Comparison of ENCODE assay signal across 9 cellular contexts in the genomic region with DNA sequence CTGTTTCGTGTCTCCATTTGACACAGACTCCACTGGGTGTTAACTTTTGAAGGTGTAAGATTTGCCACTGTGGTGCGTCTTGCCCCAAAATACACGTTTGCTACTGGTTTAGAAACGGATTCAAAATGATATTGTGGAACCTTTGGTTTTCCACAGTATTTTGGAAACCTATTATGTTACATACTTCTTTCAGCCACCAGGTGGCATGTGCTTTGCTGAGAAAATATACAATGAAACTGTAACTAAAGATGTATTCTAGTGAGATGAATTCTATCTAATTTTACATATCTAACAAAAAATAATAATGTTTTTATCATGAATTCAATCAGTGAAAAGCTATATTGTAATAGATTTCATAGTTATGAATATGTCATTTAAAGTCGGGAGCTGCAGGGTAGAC. TPM values are rescaled to one million over a fixed set of nuclear protein-coding genes. Genes with fewer than 3 reads are reported as not detected.
DNase-seq lines count a peak whose midpoint lies in the region; ATAC-seq and TF ChIP-seq lines count a peak whose summit lies in the region.
"Had no signal": no experiment of that assay in that cellular context is flagged by ENCODE, and none has a peak within 500 bp of the region (broad histone marks: within the 10 kb centered on the region; RNA-seq: fewer than 3 reads in every experiment).

No MANE protein-coding gene starts in this region.

- H3K4me1 ChIP-seq in mesenchymal stem cell (ENCODE audit: control insufficient read depth, insufficient read depth, low read depth, low read length) (no peaks in the 10 kb centered on the region), thyroid gland (no peaks in the 10 kb centered on the region)

- H3K4ac ChIP-seq in mesenchymal stem cell (ENCODE audit: low read depth in 1 of 2, low read length in 2 of 2) = no peak overlapping the region

- H4K8ac ChIP-seq in mesenchymal stem cell (ENCODE audit: low read length) = no peak overlapping the region

- no peaks in the 10 kb centered on the region for H3K9me3 ChIP-seq in mesenchymal stem cell (ENCODE audit: control insufficient read depth, low read length)
- H3K9me3 ChIP-seq in thyroid gland = no peaks in the 10 kb centered on the region

- H3K27ac ChIP-seq in mesenchymal stem cell (ENCODE audit: low read length, poor library complexity, severe bottlenecking) (no peak overlapping the region), thyroid gland (no peak overlapping the region)

- no peak overlapping the region for H2BK5ac ChIP-seq in mesenchymal stem cell (ENCODE audit: low read depth, low read length, poor library complexity, severe bottlenecking)

- no peak overlapping the region for H2AFZ ChIP-seq in mesenchymal stem cell (ENCODE audit: low read depth, low read length)

- no peak overlapping the region for H3K18ac ChIP-seq in mesenchymal stem cell (ENCODE audit: low read depth in 1 of 2, low read length in 2 of 2)

- ATAC-seq in HG03342 (IDR thresholded peaks at IDR 0.05; ENCODE audit: unreplicated experiment) = peak; percentile 69
- ATAC-seq in GM21529 (IDR thresholded peaks at IDR 0.05; ENCODE audit: unreplicated experiment) = no peak

- H3K4me2 ChIP-seq in mesenchymal stem cell (ENCODE audit: low read length, poor library complexity, severe bottlenecking) = no peak overlapping the region

- H2BK12ac ChIP-seq in mesenchymal stem cell (ENCODE audit: low read length in 2 of 2) = no peak overlapping the region

- no peak overlapping the region for H3K9ac ChIP-seq in mesenchymal stem cell (ENCODE audit: low read length)

- DNase-seq in G401 (ENCODE audit: low spot score) (peak; percentile 18), astrocyte of the cerebellum (ENCODE audit: low read depth) (no peak), mesenchymal stem cell (peak; percentile 21), thyroid gland (no peak), COLO668 (lab: John Stamatoyannopoulos, UW; ENCODE audit: unreplicated experiment) (no peak), ecto neural progenitor cell (ENCODE audit: low spot score) (no peak)
- DNase-seq: T-helper 9 cell had no signal

- H3K27me3 ChIP-seq in mesenchymal stem cell (ENCODE audit: control insufficient read depth in 1 of 2, insufficient read depth in 1 of 2, low read length in 2 of 2) = no peaks in the 10 kb centered on the region
- H3K27me3 ChIP-seq in thyroid gland = no peaks in the 10 kb centered on the region

- intact Hi-C loops in thyroid gland (cut with DNase I) = no loop called here

- H4K91ac ChIP-seq in mesenchymal stem cell (ENCODE audit: low read length) = no peak overlapping the region

- TF ChIP-seq CTCF in astrocyte of the cerebellum (IDR thresholded peaks at IDR 0.05; ENCODE audit: low read depth, low read length, missing control alignments) (peak; percentile 47), thyroid gland (IDR thresholded peaks at IDR 0.05) (peak in 3 of 6 experiments; percentile 23 to 39 (median 36))

- no peak overlapping the region for H2BK15ac ChIP-seq in mesenchymal stem cell (ENCODE audit: low read depth, poor library complexity, severe bottlenecking)

- H3K79me1 ChIP-seq in mesenchymal stem cell (replicated peaks; ENCODE audit: low read length, poor library complexity, severe bottlenecking) = no peaks in the 10 kb centered on the region

- H3K36me3 ChIP-seq in mesenchymal stem cell (ENCODE audit: control insufficient read depth in 1 of 2, insufficient read depth in 2 of 2, low read depth in 1 of 2, low read length in 2 of 2) (no peaks in the 10 kb centered on the region), thyroid gland (no peaks in the 10 kb centered on the region)

- no peak for TF ChIP-seq POLR2A in thyroid gland (IDR thresholded peaks at IDR 0.05)

- no peak overlapping the region for H2BK120ac ChIP-seq in mesenchymal stem cell (ENCODE audit: low read depth, low read length)

- no peak overlapping the region for H3K23ac ChIP-seq in mesenchymal stem cell (ENCODE audit: low read length in 2 of 2)

- H3K4me3 ChIP-seq in astrocyte of the cerebellum (ENCODE audit: low read depth, low read length) = no peak overlapping the region
- H3K4me3 ChIP-seq in mesenchymal stem cell (ENCODE audit: insufficient read depth in 1 of 2, low read depth in 1 of 2, low read length in 2 of 2) = no peak overlapping the region
- H3K4me3 ChIP-seq in thyroid gland (replicated peaks in 1 of 3) = no peak overlapping the region

- in situ Hi-C loops in G401 (cut with HindIII; ENCODE audit: low sequenced_read_pairs) (no loop called here), astrocyte of the cerebellum (cut with HindIII; ENCODE audit: low sequenced_read_pairs) (no loop called here)

- whole genome bisulfite sequencing in mesenchymal stem cell = 63% methylated on average over 2 of the region's 5 CpGs
- 40 to 46% methylated on average over 5 of the region's 5 CpGs for WGBS in thyroid gland, 2 donors

- no peak overlapping the region for H2AK5ac ChIP-seq in mesenchymal stem cell (ENCODE audit: low read length, severe bottlenecking)

- no peak overlapping the region for H3K14ac ChIP-seq in mesenchymal stem cell (ENCODE audit: low read length in 2 of 2)

RNA-seq across cellular contexts. Expression of a gene that starts 28.4 kb away (rescaled TPM):
- total RNA-seq in G401 (2014; rRNA removed; shearing (Covaris generic)) = not detected in 2 replicates
- polyA plus RNA-seq in mesenchymal stem cell (2013, experiment 1 of 2) = 11.7 TPM
- 11.8 TPM for polyA plus RNA-seq in mesenchymal stem cell (2013, experiment 2 of 2)
- total RNA-seq in thyroid gland = 1 to 10 TPM; 1.0 to 3.2 (median 2.4) TPM

RNA-seq across cellular contexts. Expression of a gene that starts 56.2 kb away (rescaled TPM):
- not detected in 2 replicates for total RNA-seq in G401 (2014; rRNA removed; shearing (Covaris generic))
- polyA plus RNA-seq in mesenchymal stem cell (2013, experiment 1 of 2) = not detected
- not detected for polyA plus RNA-seq in mesenchymal stem cell (2013, experiment 2 of 2)
- total RNA-seq in thyroid gland = not detected

Comparison
In these comparisons a context has a peak if more than half of its experiments do, and no peak if none do; other contexts are left out.
1. DNase-seq: peak in G401 (single experiment) and mesenchymal stem cell (single experiment); none in astrocyte of the cerebellum (single experiment), thyroid gland (0 of 2), COLO668 (single experiment) and ecto neural progenitor cell (single experiment).